Comparison of ENCODE assay signal across 10 cellular contexts in the genomic region with DNA sequence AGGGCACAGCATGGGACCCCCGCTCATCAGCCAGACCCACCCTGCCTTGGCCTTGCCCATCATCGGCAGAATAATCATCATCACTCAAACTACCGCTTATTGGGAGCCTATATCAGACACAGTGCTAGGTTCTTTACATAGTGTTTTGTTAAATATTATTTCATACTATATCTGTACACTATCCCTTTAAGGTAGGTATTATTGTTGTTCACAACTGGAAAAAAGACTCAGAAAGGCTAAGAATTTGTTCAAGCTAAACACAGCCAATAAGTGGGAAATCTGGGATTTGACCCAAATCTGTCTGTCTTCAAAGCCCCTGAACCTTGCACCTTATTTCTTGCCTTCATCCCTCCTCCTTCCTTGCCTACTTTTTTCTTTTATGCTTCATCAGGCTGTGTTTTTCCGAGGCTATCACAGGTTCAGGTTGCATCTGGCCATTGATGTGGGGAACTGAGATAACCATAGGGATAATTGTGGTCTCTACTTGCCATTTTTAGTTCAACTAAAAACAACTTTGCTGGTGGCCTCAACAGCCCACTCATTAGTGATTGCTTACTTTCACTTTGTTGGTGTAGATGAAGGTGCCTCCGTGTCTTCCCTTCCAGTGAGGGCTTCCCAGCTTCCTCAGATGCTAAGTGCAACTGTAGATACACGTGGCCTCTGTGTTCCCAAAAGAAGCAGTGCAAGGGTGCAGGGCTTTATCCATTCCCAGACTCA. TPM values are rescaled to one million over a fixed set of nuclear protein-coding genes. Genes with fewer than 3 reads are reported as not detected.
DNase-seq lines count a peak whose midpoint lies in the region; ATAC-seq and TF ChIP-seq lines count a peak whose summit lies in the region.
"Had no signal": no experiment of that assay in that cellular context is flagged by ENCODE, and none has a peak within 500 bp of the region (broad histone marks: within the 10 kb centered on the region; RNA-seq: fewer than 3 reads in every experiment).

No MANE protein-coding gene starts in this region.

- no peak overlapping the region for H3K27ac ChIP-seq in CD4-positive, alpha-beta T cell (ENCODE audit: low read depth, low read length)
- H3K27ac ChIP-seq in caudate nucleus (ENCODE audit: low read depth, low read length) = no peak overlapping the region
- H3K27ac ChIP-seq: thoracic aorta had no signal

- TF ChIP-seq CTCF in CD4-positive, alpha-beta T cell (IDR thresholded peaks at IDR 0.05) = no peak

- H3K4me3 Mint-ChIP-seq in CD4-positive, alpha-beta T cell = peak overlapping the region; percentile 50
- peak overlapping the region; percentile 51 for H3K4me3 Mint-ChIP-seq in activated naive CD8-positive, alpha-beta T cell

- no peaks in the 10 kb centered on the region for H3K36me3 Mint-ChIP-seq in CD4-positive, alpha-beta T cell (ENCODE audit: low read depth)
- H3K36me3 Mint-ChIP-seq in activated naive CD8-positive, alpha-beta T cell = peaks cover 2% of the 10 kb centered on the region

- CTCF ChIA-PET in CD4-positive, alpha-beta T cell (lab: Charles Lee) = interaction anchor here (1.1 to 3.2 kb wide), 13 partner anchors 9 to 799 kb away, joined by 3 to 23 read pairs (median 5); no protein-coding TSS in a partner anchor

- no peaks in the 10 kb centered on the region for H3K27me3 ChIP-seq in CD4-positive, alpha-beta T cell (ENCODE audit: control insufficient read depth, insufficient read depth, low read length)

- intact Hi-C loops in CD4-positive, alpha-beta T cell (cut with DNase I, micrococcal nuclease) = loop anchor here (1.0 to 10.0 kb wide), 10 partner anchors 55 to 987 kb away; no protein-coding TSS in a partner anchor

- H3K27ac Mint-ChIP-seq in CD4-positive, alpha-beta T cell = peak overlapping the region; percentile 83
- H3K27ac Mint-ChIP-seq in activated naive CD8-positive, alpha-beta T cell = peak overlapping the region; percentile 34

- no peaks in the 10 kb centered on the region for H3K9me3 ChIP-seq in CD4-positive, alpha-beta T cell (ENCODE audit: control insufficient read depth, low read length)
- H3K9me3 ChIP-seq: thoracic aorta had no signal

- ATAC-seq in CD4-positive, alpha-beta T cell (ENCODE audit: poor library complexity) = no peak
- ATAC-seq in GM19395 (IDR thresholded peaks at IDR 0.05; ENCODE audit: unreplicated experiment) (peak; percentile 54), HG03342 (IDR thresholded peaks at IDR 0.05; ENCODE audit: unreplicated experiment) (peak; percentile 48), GM18520 (IDR thresholded peaks at IDR 0.05; ENCODE audit: unreplicated experiment) (no peak)

- no peaks in the 10 kb centered on the region for H3K9me3 Mint-ChIP-seq in CD4-positive, alpha-beta T cell
- H3K9me3 Mint-ChIP-seq in activated naive CD8-positive, alpha-beta T cell (ENCODE audit: low read depth) = no peaks in the 10 kb centered on the region

- POLR2A ChIA-PET in CD4-positive, alpha-beta T cell (lab: Charles Lee) = interaction anchor here (2.0 to 2.3 kb wide), 2 partner anchors 13 to 674 kb away, joined by 11 to 17 read pairs; no protein-coding TSS in a partner anchor

- H3K4me1 Mint-ChIP-seq in CD4-positive, alpha-beta T cell (ENCODE audit: low read depth) = peaks cover 47% of the 10 kb centered on the region
- H3K4me1 Mint-ChIP-seq in activated naive CD8-positive, alpha-beta T cell (ENCODE audit: low read depth) = peaks cover 24% of the 10 kb centered on the region

- no peaks in the 10 kb centered on the region for H3K27me3 Mint-ChIP-seq in CD4-positive, alpha-beta T cell
- H3K27me3 Mint-ChIP-seq in activated naive CD8-positive, alpha-beta T cell = no peaks in the 10 kb centered on the region

- DNase-seq in CD4-positive, alpha-beta T cell = no peak
- DNase-seq in caudate nucleus (lab: John Stamatoyannopoulos, UW) = no peak
- no peak for DNase-seq in RKO (ENCODE audit: low spot score)
- no peak for DNase-seq in NCI-H1105 (lab: John Stamatoyannopoulos, UW)

RNA-seq across cellular contexts. Expression of a gene that starts 35.2 kb away (rescaled TPM):
- total RNA-seq in CD4-positive, alpha-beta T cell = under 1 TPM; 0.22 to 0.27 TPM
- total RNA-seq: cardiac septum had no signal

RNA-seq across cellular contexts. Expression of a gene that starts 59.2 kb away (rescaled TPM):
- under 1 TPM in 1 of 2 experiments, not detected in 1; 0.05 TPM for total RNA-seq in CD4-positive, alpha-beta T cell

Comparison
In these comparisons a context has a peak if more than half of its experiments do, and no peak if none do; other contexts are left out.
1. ATAC-seq: peak in GM19395 (single experiment) and HG03342 (single experiment); none in CD4-positive, alpha-beta T cell (single experiment) and GM18520 (single experiment).